8 cellular contexts compared by ENCODE assay signal in genomic region chr11:209275-210121, GRCh38. TPM values are rescaled to one million over a fixed set of nuclear protein-coding genes. Genes with fewer than 3 reads are reported as not detected.
A peak's percentile ranks its signal among the peaks of the same experiment; 100 is the strongest.
DNase-seq lines count a peak whose midpoint lies in the region; ATAC-seq, FAIRE-seq and TF ChIP-seq lines count a peak whose summit lies in the region.

No MANE protein-coding gene starts in this region.

- H3K4me3 ChIP-seq in suprapubic skin = peak overlapping the region; percentile 80

- ATAC-seq in activated CD8-positive, alpha-beta memory T cell treated with anti-CD3 and anti-CD28 coated beads, Interleukin-2, amount 10 ng/mL, durations not matched to agents 7 days and 5 days = no peak
- ATAC-seq in HG03521 (IDR thresholded peaks at IDR 0.05; ENCODE audit: unreplicated experiment) = no peak

- no peak for TF ChIP-seq EP300 in suprapubic skin (IDR thresholded peaks at IDR 0.05)

- no peaks in the 10 kb centered on the region for H3K9me3 Mint-ChIP-seq in activated CD8-positive, alpha-beta memory T cell treated with anti-CD3 and anti-CD28 coated beads, Interleukin-2, amount 10 ng/mL, durations not matched to agents 7 days and 5 days (ENCODE audit: low read depth)
- H3K9me3 Mint-ChIP-seq in activated naive CD8-positive, alpha-beta T cell (ENCODE audit: low read depth) = no peaks in the 10 kb centered on the region

- peak overlapping the region; percentile 100 for H3K27ac ChIP-seq in suprapubic skin

- 38% methylated on average over 25 of the region's 29 CpGs for WGBS in suprapubic skin

- peaks cover 27% of the 10 kb centered on the region for H3K36me3 Mint-ChIP-seq in activated CD8-positive, alpha-beta memory T cell treated with anti-CD3 and anti-CD28 coated beads, Interleukin-2, amount 10 ng/mL, durations not matched to agents 7 days and 5 days
- H3K36me3 Mint-ChIP-seq in activated naive CD8-positive, alpha-beta T cell = peaks cover 5% of the 10 kb centered on the region

- peaks cover 45% of the 10 kb centered on the region for H3K4me1 ChIP-seq in suprapubic skin

- TF ChIP-seq POLR2A in suprapubic skin (IDR thresholded peaks at IDR 0.05) = no peak

- DNase-seq in activated CD8-positive, alpha-beta memory T cell treated with anti-CD3 and anti-CD28 coated beads, Interleukin-2, amount 10 ng/mL, durations not matched to agents 7 days and 5 days = no peak
- no peak for DNase-seq in activated CD8-positive, alpha-beta memory T cell treated with anti-CD3 and anti-CD28 coated beads for 24 hours
- DNase-seq in islet precursor cell (peak; percentile 62), suprapubic skin (ENCODE audit: low spot score in 2 of 2) (peak; percentile 66 to 74), urothelium cell line (ENCODE audit: low spot score) (no peak), SHP77 treated with DMSO at 0.1 percent for 48 hours (lab: John Stamatoyannopoulos, UW) (no peak)

- no peaks in the 10 kb centered on the region for H3K27me3 ChIP-seq in suprapubic skin

- CTCF ChIA-PET in activated CD8-positive, alpha-beta memory T cell treated with anti-CD3 and anti-CD28 coated beads, Interleukin-2, amount 10 ng/mL, durations not matched to agents 7 days and 5 days (lab: Charles Lee) = interaction anchor here (1.1 to 2.3 kb wide), 4 partner anchors 18 to 95 kb away, joined by 3 to 6 read pairs (median 4); partner anchors contain the start of gene SIRT3

- H3K36me3 ChIP-seq in suprapubic skin = peaks cover 63% of the 10 kb centered on the region

- H3K27ac Mint-ChIP-seq in activated CD8-positive, alpha-beta memory T cell treated with anti-CD3 and anti-CD28 coated beads, Interleukin-2, amount 10 ng/mL, durations not matched to agents 7 days and 5 days = peak overlapping the region; percentile 84
- H3K27ac Mint-ChIP-seq in activated naive CD8-positive, alpha-beta T cell = peak overlapping the region; percentile 89

- H3K4me3 Mint-ChIP-seq in activated CD8-positive, alpha-beta memory T cell treated with anti-CD3 and anti-CD28 coated beads, Interleukin-2, amount 10 ng/mL, durations not matched to agents 7 days and 5 days = peak overlapping the region; percentile 93
- peak overlapping the region; percentile 100 for H3K4me3 Mint-ChIP-seq in activated naive CD8-positive, alpha-beta T cell

- H3K4me1 Mint-ChIP-seq in activated CD8-positive, alpha-beta memory T cell treated with anti-CD3 and anti-CD28 coated beads, Interleukin-2, amount 10 ng/mL, durations not matched to agents 7 days and 5 days = peaks cover 42% of the 10 kb centered on the region
- peaks cover 25% of the 10 kb centered on the region for H3K4me1 Mint-ChIP-seq in activated naive CD8-positive, alpha-beta T cell (ENCODE audit: low read depth)

- no peaks in the 10 kb centered on the region for H3K9me3 ChIP-seq in suprapubic skin

- TF ChIP-seq CTCF in suprapubic skin (IDR thresholded peaks at IDR 0.05) = no peak

- H3K27me3 Mint-ChIP-seq in activated CD8-positive, alpha-beta memory T cell treated with anti-CD3 and anti-CD28 coated beads, Interleukin-2, amount 10 ng/mL, durations not matched to agents 7 days and 5 days = no peaks in the 10 kb centered on the region
- H3K27me3 Mint-ChIP-seq in activated naive CD8-positive, alpha-beta T cell = no peaks in the 10 kb centered on the region

- FAIRE-seq in urothelium cell line (lab: Jason Lieb, UNC) = no peak

RNA-seq across cellular contexts. Expression of gene RIC8A, which starts 2.0 kb away (rescaled TPM):
- 100 to 1,000 TPM; 110 to 113 TPM for total RNA-seq in activated CD8-positive, alpha-beta memory T cell treated with anti-CD3 and anti-CD28 coated beads, Interleukin-2, amount 10 ng/mL, durations not matched to agents 7 days and 5 days
- 10 to 100 TPM; 62.4 to 90.1 (median 80.9) TPM for total RNA-seq in suprapubic skin

RNA-seq across cellular contexts. Expression of gene BET1L, which starts 2.3 kb away (rescaled TPM):
- 10 to 100 TPM; 28.8 to 31.7 TPM for total RNA-seq in activated CD8-positive, alpha-beta memory T cell treated with anti-CD3 and anti-CD28 coated beads, Interleukin-2, amount 10 ng/mL, durations not matched to agents 7 days and 5 days
- 10 to 100 TPM; 25.8 to 31.7 (median 27.9) TPM for total RNA-seq in suprapubic skin

RNA-seq across cellular contexts. Expression of gene SCGB1C1, which starts 16.6 kb away (rescaled TPM):
- total RNA-seq in activated CD8-positive, alpha-beta memory T cell treated with anti-CD3 and anti-CD28 coated beads, Interleukin-2, amount 10 ng/mL, durations not matched to agents 7 days and 5 days = not detected
- not detected for total RNA-seq in suprapubic skin

RNA-seq across cellular contexts. Expression of gene SIRT3, which starts 26.6 kb away (rescaled TPM):
- 10 to 100 TPM; 12.8 to 15.9 TPM for total RNA-seq in activated CD8-positive, alpha-beta memory T cell treated with anti-CD3 and anti-CD28 coated beads, Interleukin-2, amount 10 ng/mL, durations not matched to agents 7 days and 5 days
- total RNA-seq in suprapubic skin = 10 to 100 TPM in 3 of 4 donors, 1 to 10 TPM in 1; 9.1 to 20.1 (median 13.3) TPM

RNA-seq across cellular contexts. Expression of gene PSMD13, which starts 27.3 kb away (rescaled TPM):
- total RNA-seq in activated CD8-positive, alpha-beta memory T cell treated with anti-CD3 and anti-CD28 coated beads, Interleukin-2, amount 10 ng/mL, durations not matched to agents 7 days and 5 days = 100 to 1,000 TPM; 166 to 199 TPM
- total RNA-seq in suprapubic skin = 10 to 100 TPM; 70.3 to 97.8 (median 87.3) TPM

Comparison
In these comparisons a context has a peak if more than half of its experiments do, and no peak if none do; other contexts are left out.
1. DNase-seq: peak in islet precursor cell (single experiment) and suprapubic skin (2 of 2); none in activated CD8-positive, alpha-beta memory T cell treated with anti-CD3 and anti-CD28 coated beads, Interleukin-2, amount 10 ng/mL, durations not matched to agents 7 days and 5 days (single experiment), activated CD8-positive, alpha-beta memory T cell treated with anti-CD3 and anti-CD28 coated beads for 24 hours (single experiment), urothelium cell line (single experiment) and SHP77 treated with DMSO at 0.1 percent for 48 hours (single experiment).